30 cellular contexts compared by ENCODE assay signal in genomic region chr11:64564419-64564818, GRCh38. TPM values are rescaled to one million over a fixed set of nuclear protein-coding genes. Genes with fewer than 3 reads are reported as not detected.
"Had no signal": no experiment of that assay in that cellular context is flagged by ENCODE, and none has a peak within 500 bp of the region (broad histone marks: within the 10 kb centered on the region; RNA-seq: fewer than 3 reads in every experiment).

No MANE protein-coding gene starts in this region.

- H3K27ac ChIP-seq: breast epithelium, esophagus muscularis mucosa, foreskin keratinocyte, heart left ventricle, skin epidermis, tibial artery had no signal

- H3K4me3 Mint-ChIP-seq: activated CD4-positive, alpha-beta T cell treated with anti-CD3 and anti-CD28 coated beads for 36 hours; activated naive CD4-positive, alpha-beta T cell treated with anti-CD3 and anti-CD28 coated beads, Interleukin-2, amount 10 ng/mL, durations not matched to agents 7 days and 5 days; activated naive CD8-positive, alpha-beta T cell treated with anti-CD3 and anti-CD28 coated beads, Interleukin-2, amount 50 U/mL, for 24 hours; central memory CD8-positive, alpha-beta T cell; immature natural killer cell; memory B cell; natural killer cell; stimulated activated effector memory CD8-positive, alpha-beta T cell treated with anti-CD3 and anti-CD28 coated beads, Interleukin-12 subunit alpha, Interleukin-12 subunit beta, amount 100 ng/mL, for 72 hours; stimulated activated naive CD8-positive, alpha-beta T cell treated with anti-CD3 and anti-CD28 coated beads, Interleukin-15, amount 100 ng/mL, for 72 hours; T-helper 2 cell treated with Interferon-gamma antibody and Interleukin-4, amounts not matched to agents 5 μg/mL and 100 μg/mL, for 36 hours had no signal

- H3K36me3 ChIP-seq: breast epithelium, esophagus muscularis mucosa, heart left ventricle, tibial artery had no signal

- ATAC-seq: activated CD4-positive, alpha-beta T cell treated with anti-CD3 and anti-CD28 coated beads for 36 hours; activated naive CD8-positive, alpha-beta T cell treated with anti-CD3 and anti-CD28 coated beads, Interleukin-2, amount 50 U/mL, for 24 hours; foreskin keratinocyte; heart left ventricle; left colon; natural killer cell; sciatic nerve; stimulated activated effector memory CD8-positive, alpha-beta T cell treated with anti-CD3 and anti-CD28 coated beads, Interleukin-12 subunit alpha, Interleukin-12 subunit beta, amount 100 ng/mL, for 72 hours; stimulated activated naive CD8-positive, alpha-beta T cell treated with anti-CD3 and anti-CD28 coated beads, Interleukin-15, amount 100 ng/mL, for 72 hours had no signal

- H3K36me3 Mint-ChIP-seq: activated naive CD4-positive, alpha-beta T cell treated with anti-CD3 and anti-CD28 coated beads, Interleukin-2, amount 10 ng/mL, durations not matched to agents 7 days and 5 days; immature natural killer cell; memory B cell; natural killer cell; stimulated activated effector memory CD8-positive, alpha-beta T cell treated with anti-CD3 and anti-CD28 coated beads, Interleukin-12 subunit alpha, Interleukin-12 subunit beta, amount 100 ng/mL, for 72 hours had no signal

- H3K4me3 ChIP-seq: breast epithelium, esophagus muscularis mucosa, heart left ventricle, skin epidermis, tibial artery had no signal

- H3K4me1 ChIP-seq: breast epithelium, foreskin keratinocyte, tibial artery had no signal

- H3K27ac Mint-ChIP-seq: activated CD4-positive, alpha-beta T cell treated with anti-CD3 and anti-CD28 coated beads for 36 hours; activated naive CD4-positive, alpha-beta T cell treated with anti-CD3 and anti-CD28 coated beads, Interleukin-2, amount 10 ng/mL, durations not matched to agents 7 days and 5 days; activated naive CD8-positive, alpha-beta T cell treated with anti-CD3 and anti-CD28 coated beads, Interleukin-2, amount 50 U/mL, for 24 hours; memory B cell; natural killer cell; stimulated activated effector memory CD8-positive, alpha-beta T cell treated with anti-CD3 and anti-CD28 coated beads, Interleukin-12 subunit alpha, Interleukin-12 subunit beta, amount 100 ng/mL, for 72 hours; T-helper 2 cell treated with Interferon-gamma antibody and Interleukin-4, amounts not matched to agents 5 μg/mL and 100 μg/mL, for 36 hours had no signal

- DNase-seq: activated CD4-positive, alpha-beta T cell treated with anti-CD3 and anti-CD28 coated beads for 36 hours; activated CD4-positive, CD25-positive, alpha-beta regulatory T cell; activated gamma-delta T cell; activated naive CD4-positive, alpha-beta T cell treated with anti-CD3 and anti-CD28 coated beads, Interleukin-2, amount 10 ng/mL, durations not matched to agents 7 days and 5 days; activated naive CD8-positive, alpha-beta T cell treated with anti-CD3 and anti-CD28 coated beads, Interleukin-2, amount 50 U/mL, for 24 hours; activated T-cell treated with anti-CD3 and anti-CD28 coated beads for 4 hours; dermis blood vessel endothelial cell; effector CD4-positive, alpha-beta T cell; foreskin keratinocyte; hypothalamus; immature natural killer cell; left colon; natural killer cell; stimulated activated CD4-positive, alpha-beta T cell treated with anti-CD3 and anti-CD28 coated beads, Interleukin-4, amount 100 ng/mL, for 24 hours; stimulated activated naive CD8-positive, alpha-beta T cell treated with anti-CD3 and anti-CD28 coated beads, Interleukin-15, amount 100 ng/mL, for 72 hours; T-helper 1 cell had no signal

- H3K9me3 ChIP-seq: breast epithelium, esophagus muscularis mucosa, heart left ventricle, tibial artery had no signal

- H3K4me1 Mint-ChIP-seq: central memory CD8-positive, alpha-beta T cell; stimulated activated effector memory CD8-positive, alpha-beta T cell treated with anti-CD3 and anti-CD28 coated beads, Interleukin-12 subunit alpha, Interleukin-12 subunit beta, amount 100 ng/mL, for 72 hours had no signal

- H3K27me3 ChIP-seq: breast epithelium, foreskin keratinocyte had no signal

- H3K27me3 Mint-ChIP-seq: activated CD4-positive, alpha-beta T cell treated with anti-CD3 and anti-CD28 coated beads for 36 hours; activated naive CD4-positive, alpha-beta T cell treated with anti-CD3 and anti-CD28 coated beads, Interleukin-2, amount 10 ng/mL, durations not matched to agents 7 days and 5 days; activated naive CD8-positive, alpha-beta T cell treated with anti-CD3 and anti-CD28 coated beads, Interleukin-2, amount 50 U/mL, for 24 hours had no signal

- H3K9me3 Mint-ChIP-seq: activated naive CD4-positive, alpha-beta T cell treated with anti-CD3 and anti-CD28 coated beads, Interleukin-2, amount 10 ng/mL, durations not matched to agents 7 days and 5 days; activated naive CD8-positive, alpha-beta T cell treated with anti-CD3 and anti-CD28 coated beads, Interleukin-2, amount 50 U/mL, for 24 hours; central memory CD8-positive, alpha-beta T cell; immature natural killer cell; memory B cell; natural killer cell; stimulated activated effector memory CD8-positive, alpha-beta T cell treated with anti-CD3 and anti-CD28 coated beads, Interleukin-12 subunit alpha, Interleukin-12 subunit beta, amount 100 ng/mL, for 72 hours; stimulated activated naive CD8-positive, alpha-beta T cell treated with anti-CD3 and anti-CD28 coated beads, Interleukin-15, amount 100 ng/mL, for 72 hours; T-helper 2 cell treated with Interferon-gamma antibody and Interleukin-4, amounts not matched to agents 5 μg/mL and 100 μg/mL, for 36 hours had no signal

RNA-seq across cellular contexts. Expression of gene SLC22A11, which starts 8.7 kb away (rescaled TPM):
- total RNA-seq: breast epithelium, dermis blood vessel endothelial cell, esophagus muscularis mucosa, foreskin keratinocyte, heart left ventricle, mononuclear cell, natural killer cell, osteocyte, sciatic nerve, urinary bladder had no signal
- polyA plus RNA-seq: foreskin keratinocyte, heart left ventricle, immature natural killer cell had no signal

RNA-seq across cellular contexts. Expression of gene SLC22A12, which starts 26.6 kb away (rescaled TPM):
- total RNA-seq: activated CD4-positive, alpha-beta T cell treated with anti-CD3 and anti-CD28 coated beads for 36 hours; breast epithelium; dermis blood vessel endothelial cell; esophagus muscularis mucosa; foreskin keratinocyte; heart left ventricle; left colon; mononuclear cell; natural killer cell; osteocyte; posterior vena cava; sciatic nerve; urinary bladder had no signal
- polyA plus RNA-seq: foreskin keratinocyte, heart left ventricle, immature natural killer cell, urinary bladder had no signal
